2 cellular contexts compared by ENCODE assay signal in genomic region chr3:17120115-17120514, GRCh38.
TF ChIP-seq lines count a peak whose summit lies in the region.

No MANE protein-coding gene starts in this region.

TF ChIP-seq in HepG2, 621 proteins besides CTCF, POLR2A, EP300 and RAD21:
- TF ChIP-seq REL (CRISPR knock-in tag; conservative IDR thresholded peaks at IDR 0.05), result no peak
- no peak for TF ChIP-seq ZBTB40 (IDR thresholded peaks at IDR 0.05)
- TF ChIP-seq ZBTB40 (CRISPR knock-in tag; IDR thresholded peaks at IDR 0.05), result peak; percentile 78
- no peak for TF ChIP-seq NPAS2 (CRISPR knock-in tag; IDR thresholded peaks at IDR 0.05; ENCODE audit: borderline replicate concordance)
- TF ChIP-seq ZKSCAN8 (CRISPR knock-in tag; IDR thresholded peaks at IDR 0.05; ENCODE audit: borderline replicate concordance), result no peak
- no peak for TF ChIP-seq CREBL2 (CRISPR knock-in tag; IDR thresholded peaks at IDR 0.05; ENCODE audit: borderline replicate concordance)
- TF ChIP-seq ZNF20 (CRISPR knock-in tag; IDR thresholded peaks at IDR 0.05), result no peak

TF ChIP-seq in K562, 482 proteins besides CTCF, POLR2A, EP300 and RAD21:
- TF ChIP-seq CBX2 (IDR thresholded peaks at IDR 0.05; ENCODE audit: insufficient read depth, low read length, poor library complexity, severe bottlenecking) (no peak), ZBTB40 (IDR thresholded peaks at IDR 0.05) (peak; percentile 87), ZBTB40 (CRISPR knock-in tag; IDR thresholded peaks at IDR 0.05) (peak; percentile 84)
TF ChIP-seq in K562: peak in this region for 1.
